ENCODE assay signal across 25 cellular contexts in the genomic region with DNA sequence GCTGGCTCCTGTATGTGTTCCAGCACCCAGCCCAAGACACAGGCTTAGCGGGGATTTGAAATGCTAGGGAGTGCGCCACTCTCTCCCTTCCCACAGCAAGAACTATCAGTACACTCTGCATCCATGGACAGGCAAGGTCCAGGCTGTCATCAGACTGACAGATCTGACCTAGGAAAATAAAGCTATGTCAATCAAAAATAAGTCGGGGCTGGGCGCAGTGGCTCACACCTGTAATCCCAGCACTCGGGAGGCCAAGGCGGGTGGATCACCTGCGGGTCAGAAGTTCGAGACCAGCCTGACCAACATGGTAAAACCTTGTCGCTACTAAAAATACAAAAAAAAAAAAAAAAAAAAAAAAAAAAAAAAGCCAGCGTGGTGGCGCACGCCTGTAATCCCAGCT. TPM values are rescaled to one million over a fixed set of nuclear protein-coding genes. Genes with fewer than 3 reads are reported as not detected.
A peak's percentile ranks its signal among the peaks of the same experiment; 100 is the strongest.
DNase-seq lines count a peak whose midpoint lies in the region; ATAC-seq, FAIRE-seq and TF ChIP-seq lines count a peak whose summit lies in the region.
"Had no signal": no experiment of that assay in that cellular context is flagged by ENCODE, and none has a peak within 500 bp of the region (broad histone marks: within the 10 kb centered on the region; RNA-seq: fewer than 3 reads in every experiment).

No MANE protein-coding gene starts in this region.

- no peaks in the 10 kb centered on the region for H3K9me3 Mint-ChIP-seq in central memory CD8-positive, alpha-beta T cell

- no peak for TF ChIP-seq CTCF in kidney (IDR thresholded peaks at IDR 0.05; ENCODE audit: borderline replicate concordance, extremely low read depth, insufficient read depth)

- H3K4me3 ChIP-seq in right cardiac atrium (ENCODE audit: low read length) (no peak overlapping the region), kidney (ENCODE audit: low read length in 2 of 2) (no peak overlapping the region)
- H3K4me3 ChIP-seq: GM23338, HAP-1 had no signal

- DNase-seq in Right ventricle myocardium superior (peak; percentile 24), right cardiac atrium (no peak), kidney (peak; percentile 45), AG08395 (ENCODE audit: low spot score) (no peak), NCI-H1417 (lab: John Stamatoyannopoulos, UW) (no peak)
- DNase-seq in central memory CD8-positive, alpha-beta T cell (ENCODE audit: low spot score in 2 of 2): no peak
- DNase-seq: AML-193; BE2C; Calu3; CD4-positive, alpha-beta memory T cell; COR-L47; DMS53; DMS79 treated with DMSO at 0.1 percent for 48 hours; GF-D8; HFFc6 had no signal

- ATAC-seq in Right ventricle myocardium superior (ENCODE audit: poor library complexity) (no peak), right cardiac atrium (no peak)
- no peak for ATAC-seq in central memory CD8-positive, alpha-beta T cell (replicated peaks; ENCODE audit: extremely low read depth, poor library complexity, severe bottlenecking)
- ATAC-seq: GM23338 had no signal

- peaks cover 9% of the 10 kb centered on the region for H3K27me3 Mint-ChIP-seq in central memory CD8-positive, alpha-beta T cell

- H3K9ac ChIP-seq in kidney (ENCODE audit: low read length in 2 of 2): no peak overlapping the region
- H3K9ac ChIP-seq: BLaER1 treated with 17β-estradiol and CSF1 and Interleukin-3, amounts not matched to agents 10 nM and 100 nM had no signal

- no peak overlapping the region for H3K4me3 Mint-ChIP-seq in central memory CD8-positive, alpha-beta T cell
- H3K4me3 Mint-ChIP-seq: CD4-positive, alpha-beta memory T cell; GM23338; HFFc6 had no signal

- no peaks in the 10 kb centered on the region for H3K27me3 ChIP-seq in right cardiac atrium (ENCODE audit: control insufficient read depth, insufficient read depth)
- H3K27me3 ChIP-seq: BE2C; BLaER1 treated with 17β-estradiol and CSF1 and Interleukin-3, amounts not matched to agents 10 nM and 100 nM had no signal

- H3K9me3 ChIP-seq in right cardiac atrium (ENCODE audit: control insufficient read depth, low read length) (no peaks in the 10 kb centered on the region), kidney (ENCODE audit: control insufficient read depth in 1 of 2, low read length in 2 of 2) (no peaks in the 10 kb centered on the region)
- H3K9me3 ChIP-seq: BE2C had no signal

- H3K27ac ChIP-seq in right cardiac atrium (ENCODE audit: low read length) (no peak overlapping the region), kidney (ENCODE audit: low read depth in 2 of 2, low read length in 2 of 2) (no peak overlapping the region)
- H3K27ac ChIP-seq: BLaER1 treated with 17β-estradiol and CSF1 and Interleukin-3, amounts not matched to agents 10 nM and 100 nM had no signal

- peaks cover 1% of the 10 kb centered on the region for H3K36me3 Mint-ChIP-seq in central memory CD8-positive, alpha-beta T cell (ENCODE audit: insufficient read depth)
- H3K36me3 Mint-ChIP-seq: CD4-positive, alpha-beta memory T cell had no signal

- no peak for FAIRE-seq in kidney (lab: Jason Lieb, UNC)
- FAIRE-seq: A204.1, GM12891, GM18507, H54 had no signal

- H3K27ac Mint-ChIP-seq in central memory CD8-positive, alpha-beta T cell (ENCODE audit: low read depth): peak overlapping the region; percentile 52
- H3K27ac Mint-ChIP-seq: CD4-positive, alpha-beta memory T cell; GM23338; HFFc6 had no signal

- intact Hi-C loops in Right ventricle myocardium superior (cut with DNase I) (no loop called here), right cardiac atrium (cut with DNase I) (no loop called here), kidney (cut with DNase I) (no loop called here)

- H3K36me3 ChIP-seq in kidney (ENCODE audit: control insufficient read depth in 1 of 2, insufficient read depth in 2 of 2, low read length in 2 of 2): no peaks in the 10 kb centered on the region
- H3K36me3 ChIP-seq: BE2C; BLaER1 treated with 17β-estradiol and CSF1 and Interleukin-3, amounts not matched to agents 10 nM and 100 nM; HAP-1 had no signal

- 95% methylated on average over 12 of the region's 12 CpGs for WGBS in right cardiac atrium

- peaks cover 2% of the 10 kb centered on the region for H3K4me1 ChIP-seq in right cardiac atrium (ENCODE audit: control insufficient read depth, insufficient read depth, low read length)
- no peaks in the 10 kb centered on the region for H3K4me1 ChIP-seq in kidney (ENCODE audit: control insufficient read depth in 1 of 2, insufficient read depth in 1 of 2, low read depth in 1 of 2, low read length in 2 of 2)
- H3K4me1 ChIP-seq: BE2C, HAP-1 had no signal

- no peaks in the 10 kb centered on the region for H3K4me1 Mint-ChIP-seq in central memory CD8-positive, alpha-beta T cell

RNA-seq across cellular contexts. Expression of a gene that starts 1.7 kb away (rescaled TPM):
- total RNA-seq in Right ventricle myocardium superior (not detected), right cardiac atrium (under 1 TPM; 0.29 to 0.62 (median 0.53) TPM), kidney (0.38 TPM)
- polyA plus RNA-seq in right cardiac atrium (0.63 TPM), kidney (ENCODE audit: insufficient read depth, low read depth, low replicate concordance) (0.62 TPM)
- total RNA-seq: Calu3; CD4-positive, alpha-beta memory T cell; G401 had no signal
- polyA plus RNA-seq: CD4-positive, alpha-beta memory T cell had no signal

RNA-seq across cellular contexts. Expression of a gene that starts 2.9 kb away (rescaled TPM):
- total RNA-seq in Right ventricle myocardium superior (0.46 TPM), right cardiac atrium (under 1 TPM in 3 of 4 donors, not detected in 1; 0.14 to 0.71 (median 0.14) TPM), kidney (0.28 TPM)
- polyA plus RNA-seq in right cardiac atrium (1.2 TPM), kidney (ENCODE audit: insufficient read depth, low read depth, low replicate concordance) (not detected)
- total RNA-seq: Calu3; CD4-positive, alpha-beta memory T cell; Daoy; G401; GM23338; HFFc6 had no signal
- polyA plus RNA-seq: GM23338 had no signal

RNA-seq across cellular contexts. Expression of a gene that starts 30.0 kb away (rescaled TPM):
- not detected for total RNA-seq in Right ventricle myocardium superior
- total RNA-seq in right cardiac atrium: not detected
- not detected for polyA plus RNA-seq in right cardiac atrium
- total RNA-seq in kidney: not detected
- polyA plus RNA-seq in kidney (ENCODE audit: insufficient read depth, low read depth, low replicate concordance): not detected
- total RNA-seq: Calu3; CD4-positive, alpha-beta memory T cell; Daoy; G401; GM23338; HFFc6 had no signal
- polyA plus RNA-seq: AG04450; CD4-positive, alpha-beta memory T cell; GM23338 had no signal

Comparison
In these comparisons a context has a peak if more than half of its experiments do, and no peak if none do; other contexts are left out.
1. DNase-seq: peak in Right ventricle myocardium superior (single experiment) and kidney (single experiment); none in right cardiac atrium (0 of 3), central memory CD8-positive, alpha-beta T cell (0 of 2), AG08395 (single experiment) and NCI-H1417 (0 of 3).